Comparison of ENCODE assay signal across 8 cellular contexts in the genomic region with DNA sequence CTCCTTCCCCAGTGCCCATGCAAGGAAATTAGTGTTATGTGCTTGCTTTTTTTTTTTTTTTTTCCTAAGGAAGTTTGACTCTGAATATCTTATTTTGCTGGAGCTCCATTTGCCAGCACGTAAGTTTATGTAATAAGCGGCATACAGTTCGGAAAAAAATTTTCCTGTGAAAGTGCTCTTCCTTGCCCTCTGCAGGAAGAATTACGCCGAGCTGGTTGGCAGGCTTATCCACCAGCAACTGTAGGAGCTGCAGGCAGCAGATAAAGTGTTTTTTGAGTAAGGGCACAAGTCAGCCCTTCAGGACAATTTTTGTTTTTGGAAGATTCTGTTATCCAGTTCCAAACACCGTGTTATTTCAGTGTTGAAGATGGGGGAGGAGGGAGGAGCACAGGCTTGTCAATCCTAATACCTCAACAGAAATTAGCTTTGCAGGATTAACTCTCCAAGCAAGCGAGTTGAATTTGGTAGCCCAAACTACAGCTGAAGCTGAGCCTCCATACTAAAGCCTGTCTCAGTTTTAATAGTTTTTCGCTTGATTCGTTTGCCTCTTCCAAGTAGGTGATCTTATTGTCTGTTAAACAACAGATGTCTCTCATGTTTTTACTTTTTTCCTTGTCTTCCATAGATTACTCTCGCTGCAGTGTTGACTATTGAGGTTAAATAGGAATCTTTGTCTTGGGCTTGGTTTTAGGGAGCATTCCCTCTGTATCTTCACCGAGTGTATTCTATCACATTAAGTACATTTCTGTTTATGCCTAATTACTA. TPM values are rescaled to one million over a fixed set of nuclear protein-coding genes. Genes with fewer than 3 reads are reported as not detected.
DNase-seq lines count a peak whose midpoint lies in the region; TF ChIP-seq lines count a peak whose summit lies in the region.

No MANE protein-coding gene starts in this region.

- no peaks in the 10 kb centered on the region for H4K20me1 ChIP-seq in BLaER1

- no peak overlapping the region for H2AK5ac ChIP-seq in trophoblast cell (ENCODE audit: low read length)

- H3K27ac ChIP-seq in BLaER1 (no peak overlapping the region), ascending aorta (peak overlapping the region; percentile 85 to 91), right atrium auricular region (peak overlapping the region; percentile 75 to 91), trophoblast cell (ENCODE audit: low read depth, low read length) (no peak overlapping the region)

- WGBS in trophoblast cell (ENCODE audit: extremely low coverage, insufficient coverage, insufficient read length): no CpG with 5 or more reads among the region's 11 CpGs

- peak; percentile 52 for DNase-seq in H7
- peak; percentile 39 to 79 for DNase-seq in NCI-H524 (lab: John Stamatoyannopoulos, UW)
- DNase-seq in ascending aorta (ENCODE audit: low spot score in 2 of 2): peak in 1 of 2 donors; percentile 70
- DNase-seq in right atrium auricular region (ENCODE audit: low spot score): peak; percentile 61
- peak; percentile 20 to 66 for DNase-seq in trophoblast cell
- no peak for DNase-seq in GM19240 (ENCODE audit: insufficient read length, low spot score)
- no peak for DNase-seq in NCI-H1048 (lab: John Stamatoyannopoulos, UW)

- peak overlapping the region; percentile 98 for H3K4me2 ChIP-seq in BLaER1
- peak overlapping the region; percentile 99 for H3K4me2 ChIP-seq in trophoblast cell (ENCODE audit: low read length)

- H3K79me1 ChIP-seq in trophoblast cell (ENCODE audit: low read length): no peaks in the 10 kb centered on the region

- H4K91ac ChIP-seq in trophoblast cell (ENCODE audit: low read depth, low read length): no peak overlapping the region

- peak in 2 of 3 experiments; percentile 48 to 71 for TF ChIP-seq CTCF in ascending aorta (IDR thresholded peaks at IDR 0.05)
- peak in 1 of 2 donors; percentile 58 for TF ChIP-seq CTCF in right atrium auricular region (IDR thresholded peaks at IDR 0.05)

- no peak overlapping the region for H2BK120ac ChIP-seq in trophoblast cell (ENCODE audit: insufficient read depth, low read length, poor library complexity)

- H3K18ac ChIP-seq in trophoblast cell (ENCODE audit: low read length): no peak overlapping the region

- no peaks in the 10 kb centered on the region for H3K79me2 ChIP-seq in trophoblast cell (ENCODE audit: control insufficient read depth, insufficient read depth, low read length, poor library complexity)

- no peak overlapping the region for H4K8ac ChIP-seq in trophoblast cell (ENCODE audit: low read depth, low read length)

- peaks cover 13% of the 10 kb centered on the region for H3K4me1 ChIP-seq in BLaER1
- no peaks in the 10 kb centered on the region for H3K4me1 ChIP-seq in ascending aorta
- H3K4me1 ChIP-seq in right atrium auricular region: peaks cover 0 to 11% of the 10 kb centered on the region in 2 donors
- peaks cover 4 to 10% of the 10 kb centered on the region in 2 experiments for H3K4me1 ChIP-seq in trophoblast cell (ENCODE audit: control insufficient read depth in 1 of 2, insufficient read depth in 2 of 2, low read length in 2 of 2)

- H4K12ac ChIP-seq in trophoblast cell (ENCODE audit: low read depth, low read length): no peak overlapping the region

- H3K9me3 ChIP-seq in BLaER1 (peaks cover 7% of the 10 kb centered on the region; the same call in 1 of the 2 replicates), ascending aorta (no peaks in the 10 kb centered on the region), right atrium auricular region (no peaks in the 10 kb centered on the region), trophoblast cell (ENCODE audit: insufficient read depth, low read depth, low read length) (no peaks in the 10 kb centered on the region)

- H3K27me3 ChIP-seq in BLaER1: peaks cover 24% of the 10 kb centered on the region
- H3K27me3 ChIP-seq in H7 (ENCODE audit: control insufficient read depth, insufficient read depth, low read length): peaks cover 35% of the 10 kb centered on the region
- H3K27me3 ChIP-seq in ascending aorta: no peaks in the 10 kb centered on the region
- no peaks in the 10 kb centered on the region for H3K27me3 ChIP-seq in right atrium auricular region
- peaks cover 14% of the 10 kb centered on the region for H3K27me3 ChIP-seq in trophoblast cell (ENCODE audit: insufficient read depth, low read length)

- H3K4ac ChIP-seq in trophoblast cell (ENCODE audit: low read depth, low read length): no peak overlapping the region

- H3K9ac ChIP-seq in BLaER1: peak overlapping the region; percentile 77; the same call in 1 of the 2 replicates
- H3K9ac ChIP-seq in trophoblast cell (ENCODE audit: low read length): no peak overlapping the region

- no peak overlapping the region for H3K23ac ChIP-seq in trophoblast cell (ENCODE audit: low read length)

- H2BK5ac ChIP-seq in trophoblast cell (ENCODE audit: low read depth, low read length, poor library complexity): no peak overlapping the region

- no peaks in the 10 kb centered on the region for H3K36me3 ChIP-seq in BLaER1
- H3K36me3 ChIP-seq in H7 (replicated peaks; ENCODE audit: control insufficient read depth, insufficient read depth, low read length): no peaks in the 10 kb centered on the region
- H3K36me3 ChIP-seq in ascending aorta: no peaks in the 10 kb centered on the region
- no peaks in the 10 kb centered on the region for H3K36me3 ChIP-seq in right atrium auricular region
- H3K36me3 ChIP-seq in trophoblast cell (ENCODE audit: control insufficient read depth in 1 of 2, insufficient read depth in 2 of 2, low read length in 2 of 2): no peaks in the 10 kb centered on the region

- no peak overlapping the region for H2BK12ac ChIP-seq in trophoblast cell (ENCODE audit: low read length)

- intact Hi-C loops in ascending aorta (cut with DNase I): no loop called here

- H3K4me3 ChIP-seq in BLaER1: peak overlapping the region; percentile 90
- H3K4me3 ChIP-seq in H7 (ENCODE audit: insufficient read depth, low read depth, low read length): peak overlapping the region; percentile 58
- peak overlapping the region; percentile 74 to 85 for H3K4me3 ChIP-seq in ascending aorta
- peak overlapping the region; percentile 59 to 87 for H3K4me3 ChIP-seq in right atrium auricular region
- no peak overlapping the region for H3K4me3 ChIP-seq in trophoblast cell (ENCODE audit: low read depth, low read length)

- no peak overlapping the region for H3K14ac ChIP-seq in trophoblast cell (ENCODE audit: low read length)

- H2AFZ ChIP-seq in trophoblast cell (ENCODE audit: insufficient read depth, low read length, poor library complexity): no peak overlapping the region

RNA-seq across cellular contexts. Expression of a gene that starts 1.1 kb away (rescaled TPM):
- total RNA-seq in H7 (2014; rRNA removed; shearing (Covaris generic)): 54.1 and 101 TPM in 2 replicates
- total RNA-seq in ascending aorta (76.4 TPM), right atrium auricular region (10 to 100 TPM; 10.3 to 13.5 TPM)
- polyA plus RNA-seq in trophoblast cell (2013): 88.8 and 95.3 TPM in 2 replicates

RNA-seq across cellular contexts. Expression of a gene that starts 32.7 kb away (rescaled TPM):
- 12.8 and 18.7 TPM in 2 replicates for total RNA-seq in H7 (2014; rRNA removed; shearing (Covaris generic))
- total RNA-seq in ascending aorta: 15.0 TPM
- total RNA-seq in right atrium auricular region: 10 to 100 TPM; 14.4 to 16.5 TPM
- polyA plus RNA-seq in trophoblast cell (2013): 12.9 and 13.5 TPM in 2 replicates

Comparison
In these comparisons a context has a peak if more than half of its experiments do, and no peak if none do; other contexts are left out.
1. H3K27ac ChIP-seq: peak in ascending aorta (2 of 2) and right atrium auricular region (2 of 2); none in BLaER1 (single experiment) and trophoblast cell (single experiment).
2. DNase-seq: peak in H7 (single experiment), NCI-H524 (2 of 2), right atrium auricular region (single experiment) and trophoblast cell (2 of 2); none in GM19240 (single experiment) and NCI-H1048 (single experiment).